Comparison of ENCODE assay signal across 8 cellular contexts in genomic region chr2:74505448-74506246, GRCh38. TPM values are rescaled to one million over a fixed set of nuclear protein-coding genes. Genes with fewer than 3 reads are reported as not detected.
DNase-seq lines count a peak whose midpoint lies in the region; ATAC-seq, FAIRE-seq and TF ChIP-seq lines count a peak whose summit lies in the region.

No MANE protein-coding gene starts in this region.

- DNase-seq in NB4 (ENCODE audit: low read depth) (no peak), neural progenitor cell (ENCODE audit: low spot score) (no peak), glomerular visceral epithelial cell (ENCODE audit: extremely low spot score) (no peak), EL (no peak), urothelium cell line (ENCODE audit: low spot score) (no peak)
- DNase-seq in effector memory CD8-positive, alpha-beta T cell = no peak

- H3K36me3 ChIP-seq in BLaER1 (peaks cover 15% of the 10 kb centered on the region), neural progenitor cell (no peaks in the 10 kb centered on the region)

- H3K4me3 ChIP-seq in BLaER1 (no peak overlapping the region), NB4 (ENCODE audit: low read depth, low read length) (peak overlapping the region; percentile 39), neural progenitor cell (no peak overlapping the region)

- H3K27me3 ChIP-seq in BLaER1 = peaks cover 81% of the 10 kb centered on the region
- H3K27me3 ChIP-seq in neural progenitor cell = peaks cover 82% of the 10 kb centered on the region

- peak overlapping the region; percentile 9 to 99 for H3K27ac Mint-ChIP-seq in effector memory CD8-positive, alpha-beta T cell
- H3K27ac Mint-ChIP-seq in neural progenitor cell = no peak overlapping the region

- H3K27me3 Mint-ChIP-seq in effector memory CD8-positive, alpha-beta T cell = peaks cover 0 to 36% of the 10 kb centered on the region in 2 donors
- peaks cover 70% of the 10 kb centered on the region for H3K27me3 Mint-ChIP-seq in neural progenitor cell (ENCODE audit: insufficient read depth, low read depth)

- TF ChIP-seq CTCF in NB4 (IDR thresholded peaks at IDR 0.05; ENCODE audit: low read depth, low read length) = no peak
- TF ChIP-seq CTCF in neural progenitor cell (IDR thresholded peaks at IDR 0.05) = no peak

- FAIRE-seq in urothelium cell line (lab: Jason Lieb, UNC) = no peak

- H3K4me1 Mint-ChIP-seq in effector memory CD8-positive, alpha-beta T cell (ENCODE audit: low read depth in 2 of 2) = peaks cover 37 to 53% of the 10 kb centered on the region in 2 donors
- peaks cover 40% of the 10 kb centered on the region for H3K4me1 Mint-ChIP-seq in neural progenitor cell

- H2AFZ ChIP-seq in neural progenitor cell (replicated peaks) = no peak overlapping the region

- ATAC-seq in effector memory CD8-positive, alpha-beta T cell (replicated peaks) = no peak
- ATAC-seq in GM21526 (IDR thresholded peaks at IDR 0.05; ENCODE audit: low FRiP score, unreplicated experiment) = no peak

- H3K27ac ChIP-seq in BLaER1 = no peak overlapping the region
- no peak overlapping the region for H3K27ac ChIP-seq in neural progenitor cell

- H4K20me1 ChIP-seq in BLaER1 (peaks cover 27% of the 10 kb centered on the region), neural progenitor cell (ENCODE audit: low read depth) (peaks cover 11% of the 10 kb centered on the region)

- H3F3A ChIP-seq in neural progenitor cell (ENCODE audit: low read depth) = peaks cover 41% of the 10 kb centered on the region

- peaks cover 39% of the 10 kb centered on the region for H3K4me1 ChIP-seq in BLaER1
- H3K4me1 ChIP-seq in neural progenitor cell = peaks cover 22% of the 10 kb centered on the region

- H3K4me2 ChIP-seq in BLaER1 (peak overlapping the region; percentile 76), neural progenitor cell (no peak overlapping the region)

- no peaks in the 10 kb centered on the region for H3K9me3 Mint-ChIP-seq in effector memory CD8-positive, alpha-beta T cell
- H3K9me3 Mint-ChIP-seq in neural progenitor cell = peaks cover 4% of the 10 kb centered on the region

- peaks cover 13% of the 10 kb centered on the region for H3K79me2 ChIP-seq in neural progenitor cell (ENCODE audit: low read depth)

- peaks cover 42% of the 10 kb centered on the region for H3K36me3 Mint-ChIP-seq in effector memory CD8-positive, alpha-beta T cell (ENCODE audit: insufficient read depth)
- H3K36me3 Mint-ChIP-seq in neural progenitor cell = peaks cover 21% of the 10 kb centered on the region

- 0 out of 2 replicates have a peak overlapping the region, but pooled peaks have one; percentile 3 for H3K9ac ChIP-seq in BLaER1
- H3K9ac ChIP-seq in neural progenitor cell = no peak overlapping the region

- peak overlapping the region; percentile 93 to 97 for H3K4me3 Mint-ChIP-seq in effector memory CD8-positive, alpha-beta T cell
- H3K4me3 Mint-ChIP-seq in neural progenitor cell = peak overlapping the region; percentile 49

- H3K9me3 ChIP-seq in BLaER1 = no peaks in the 10 kb centered on the region
- H3K9me3 ChIP-seq in neural progenitor cell (ENCODE audit: low read depth) = no peaks in the 10 kb centered on the region

- TF ChIP-seq POLR2A in NB4 (IDR thresholded peaks at IDR 0.05; ENCODE audit: extremely low read depth, insufficient read length) = no peak

RNA-seq across cellular contexts. Expression of gene PCGF1, which starts 1.8 kb away (rescaled TPM):
- total RNA-seq in neural progenitor cell (ENCODE audit: low replicate concordance) = 10.9 and 13.8 TPM in 2 replicates

RNA-seq across cellular contexts. Expression of gene LBX2, which starts 6.2 kb away (rescaled TPM):
- total RNA-seq in neural progenitor cell (ENCODE audit: low replicate concordance) = 0.12 TPM in 1 of 2 replicates, not detected in the other

RNA-seq across cellular contexts. Expression of gene TLX2, which starts 8.6 kb away (rescaled TPM):
- total RNA-seq in neural progenitor cell (ENCODE audit: low replicate concordance) = not detected in 2 replicates

RNA-seq across cellular contexts. Expression of gene DQX1, which starts 20.4 kb away (rescaled TPM):
- total RNA-seq in neural progenitor cell (ENCODE audit: low replicate concordance) = 0.11 and 0.71 TPM in 2 replicates

RNA-seq across cellular contexts. Expression of gene TTC31, which starts 22.8 kb away (rescaled TPM):
- total RNA-seq in neural progenitor cell (ENCODE audit: low replicate concordance) = 22.6 and 41.1 TPM in 2 replicates
